Comparison of ENCODE assay signal across 8 cellular contexts in the genomic region with DNA sequence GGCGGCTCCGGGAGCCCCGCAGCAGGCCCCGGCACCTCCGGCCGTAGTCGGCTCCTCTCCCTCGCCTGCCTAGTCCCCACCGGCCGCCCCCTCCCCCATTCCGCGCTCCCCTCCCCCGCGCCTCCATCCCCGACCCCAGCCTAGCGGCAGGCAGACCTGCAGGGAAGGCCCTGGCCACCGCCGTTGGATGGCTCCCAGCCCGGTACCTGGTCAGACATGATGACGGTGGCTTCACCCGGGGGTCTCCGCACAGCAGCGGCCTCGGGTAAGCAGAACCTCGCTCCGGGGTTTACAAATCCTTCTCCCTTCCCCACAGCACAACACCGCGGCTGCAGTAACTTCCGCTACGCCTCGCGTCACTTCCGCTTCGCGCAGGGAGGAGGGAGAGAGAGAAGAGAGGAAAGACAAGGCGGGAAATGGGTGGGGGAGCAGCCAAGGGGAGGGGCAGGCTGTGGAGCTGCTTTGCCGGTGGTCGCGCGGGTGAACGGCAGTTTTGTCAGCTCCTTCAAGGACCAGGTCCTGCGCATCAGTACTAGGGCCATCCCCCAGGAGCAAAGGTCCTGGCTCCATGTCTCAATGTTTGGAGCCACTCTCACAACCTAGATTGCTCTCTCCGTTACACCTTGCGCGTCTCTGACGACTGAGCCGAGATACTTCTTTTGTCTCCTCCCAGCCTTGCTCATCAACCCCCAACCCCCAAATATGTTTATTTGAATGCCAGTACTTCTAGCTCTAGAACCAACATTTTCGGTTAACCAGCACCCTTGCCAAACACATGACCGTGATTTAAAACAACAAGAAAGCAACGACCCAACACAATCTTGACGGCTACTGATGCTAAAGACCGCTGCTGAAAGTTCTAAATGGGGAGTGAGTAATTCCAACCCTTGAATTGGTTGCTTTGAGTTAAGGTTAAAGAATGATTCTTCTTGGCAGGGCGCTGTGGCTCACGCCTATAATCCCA. TPM values are rescaled to one million over a fixed set of nuclear protein-coding genes. Genes with fewer than 3 reads are reported as not detected.
DNase-seq lines count a peak whose midpoint lies in the region; ATAC-seq and TF ChIP-seq lines count a peak whose summit lies in the region.

SUMO1 (minus strand) TSS at position 364 of the 964 bp plus-strand sequence; CDS start at position 218, 146 bp downstream.

- intact Hi-C loops in breast epithelium (cut with DNase I; ENCODE audit: low total_unique reads): no loop called here

- H3K4me3 ChIP-seq in WERI-Rb-1 (ENCODE audit: low read depth, low read length) (peak within 1 kb of the TSS; percentile 79), breast epithelium (peak within 1 kb of the TSS; percentile 96 to 99 (median 98)), iPS-18c (ENCODE audit: insufficient read depth, low read depth, low read length) (peak within 1 kb of the TSS; percentile 97), skeletal muscle tissue (ENCODE audit: low read length in 3 of 3) (peak within 1 kb of the TSS; percentile 85 to 98 (median 92))

- no peak for TF ChIP-seq POLR2A in breast epithelium (IDR thresholded peaks at IDR 0.05)

- TF ChIP-seq CTCF in WERI-Rb-1 (IDR thresholded peaks at IDR 0.05; ENCODE audit: low read depth, low read length): no peak
- TF ChIP-seq CTCF in breast epithelium (IDR thresholded peaks at IDR 0.05): no peak

- in situ Hi-C loops in ACHN (cut with HindIII; ENCODE audit: low pct_ligation_motif_present, low pct_unique_long_range_greater_than_20kb, low sequenced_read_pairs): no loop called here

- H3K27me3 ChIP-seq in WERI-Rb-1 (ENCODE audit: insufficient read depth, low read depth, severe bottlenecking): no peaks in the 10 kb centered on the region
- no peaks in the 10 kb centered on the region for H3K27me3 ChIP-seq in breast epithelium
- H3K27me3 ChIP-seq in skeletal muscle tissue (ENCODE audit: control insufficient read depth in 3 of 3, insufficient read depth in 3 of 3, low read length in 3 of 3): no peaks in the 10 kb centered on the region

- DNase-seq in ACHN (peak; percentile 95), NCI-H2196 treated with DMSO at 0.1 percent for 48 hours (lab: John Stamatoyannopoulos, UW; ENCODE audit: unreplicated experiment) (peak; percentile 73), WERI-Rb-1 (peak; percentile 93), breast epithelium (ENCODE audit: low spot score in 2 of 2) (peak; percentile 78 to 83)

- peaks cover 0 to 7% of the 10 kb centered on the region in 2 donors for H3K4me1 ChIP-seq in breast epithelium
- H3K4me1 ChIP-seq in skeletal muscle tissue (ENCODE audit: control insufficient read depth in 3 of 3, insufficient read depth in 3 of 3, low read length in 3 of 3): peaks cover 9 to 22% (median 17%) of the 10 kb centered on the region in 3 donors

- H3K36me3 ChIP-seq in WERI-Rb-1: peaks cover 6% of the 10 kb centered on the region
- no peaks in the 10 kb centered on the region for H3K36me3 ChIP-seq in breast epithelium
- H3K36me3 ChIP-seq in skeletal muscle tissue (ENCODE audit: control insufficient read depth in 3 of 3, insufficient read depth in 3 of 3, low read length in 3 of 3): no peaks in the 10 kb centered on the region

- peak within 1 kb of the TSS; percentile 87 for H3K27ac ChIP-seq in WERI-Rb-1
- H3K27ac ChIP-seq in breast epithelium: peak within 1 kb of the TSS; percentile 95 to 99
- peak within 1 kb of the TSS; percentile 81 for H3K27ac ChIP-seq in skeletal muscle tissue (ENCODE audit: low read depth, low read length)

- peak within 1 kb of the TSS; percentile 92 to 97 (median 94) for H3K9ac ChIP-seq in skeletal muscle tissue (ENCODE audit: low read depth in 1 of 3, low read length in 3 of 3)

- H3K9me3 ChIP-seq in WERI-Rb-1 (ENCODE audit: severe bottlenecking): no peaks in the 10 kb centered on the region
- no peaks in the 10 kb centered on the region for H3K9me3 ChIP-seq in breast epithelium
- peaks cover 3% of the 10 kb centered on the region for H3K9me3 ChIP-seq in iPS-18c (ENCODE audit: control insufficient read depth, insufficient read depth, low read length)
- H3K9me3 ChIP-seq in skeletal muscle tissue (ENCODE audit: control insufficient read depth in 3 of 3, low read length in 3 of 3): no peaks in the 10 kb centered on the region

- ATAC-seq in GM18873 (IDR thresholded peaks at IDR 0.05; ENCODE audit: low FRiP score, unreplicated experiment) (peak; percentile 95), HG03135 (IDR thresholded peaks at IDR 0.05; ENCODE audit: unreplicated experiment) (peak; percentile 95)

RNA-seq across cellular contexts. Expression of gene SUMO1, which starts in this region (rescaled TPM):
- total RNA-seq in breast epithelium: 10 to 100 TPM; 54.1 to 78.6 (median 68.5) TPM
- total RNA-seq in skeletal muscle tissue: 65.2 TPM

Comparison
In these comparisons a context has a peak if more than half of its experiments do, and no peak if none do; other contexts are left out.
1. Peak in every context shown above with its lines: DNase-seq, ATAC-seq, H3K4me3 ChIP-seq and H3K27ac ChIP-seq.